In the genomic region with DNA sequence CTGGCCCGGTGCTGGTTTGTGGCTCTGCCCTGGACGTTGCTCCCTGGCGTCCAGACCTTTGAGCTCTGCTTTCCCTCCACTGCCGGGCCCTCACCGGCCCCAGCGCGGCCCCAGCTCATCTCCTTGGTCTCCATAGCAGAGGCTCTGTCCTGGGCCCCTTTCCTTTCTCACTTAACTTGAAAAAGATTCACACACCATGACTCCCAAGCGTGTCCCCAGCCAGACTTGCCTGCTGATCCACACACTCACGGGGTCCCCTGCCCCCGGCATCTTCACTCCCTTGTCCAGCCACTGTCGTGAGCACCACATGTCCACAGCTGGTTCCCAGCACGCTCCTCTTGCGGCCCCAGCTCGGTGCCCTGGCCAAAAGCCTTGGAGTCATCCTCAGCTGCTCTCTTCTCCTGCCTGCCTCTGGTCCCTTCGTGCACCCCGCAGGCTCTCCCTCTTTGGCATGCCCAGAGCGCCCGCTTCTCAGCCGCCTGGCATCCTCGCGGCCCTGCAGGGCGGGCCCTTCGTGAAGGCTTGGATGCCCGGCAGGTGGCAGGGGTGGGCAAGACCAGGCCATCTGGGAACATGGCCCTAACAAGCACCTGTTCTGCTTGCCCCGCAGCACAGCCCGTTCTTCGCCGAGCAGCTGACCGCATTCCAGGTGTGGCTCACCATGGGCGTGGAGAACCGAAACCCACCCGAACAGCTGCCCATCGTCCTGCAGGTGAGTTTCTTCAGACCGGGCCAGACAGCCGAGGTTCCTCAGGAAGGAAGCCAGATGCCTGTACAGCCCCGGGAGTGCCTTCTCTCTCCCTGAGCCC, we compare ENCODE assay signal across 9 cellular contexts.
A peak's percentile ranks its signal among the peaks of the same experiment; 100 is the strongest.
DNase-seq lines count a peak whose midpoint lies in the region; ATAC-seq, FAIRE-seq and TF ChIP-seq lines count a peak whose summit lies in the region.
"Had no signal": no experiment of that assay in that cellular context is flagged by ENCODE, and none has a peak within 500 bp of the region (broad histone marks: within the 10 kb centered on the region; RNA-seq: fewer than 3 reads in every experiment).

No MANE protein-coding gene starts in this region.

- intact Hi-C loops in CD4-positive, alpha-beta T cell (cut with DNase I, micrococcal nuclease) = no loop called here

- H3K4me3 ChIP-seq in H7 (ENCODE audit: insufficient read depth, low read depth, low read length) = no peak overlapping the region

- H3K27me3 ChIP-seq in CD4-positive, alpha-beta T cell (ENCODE audit: control insufficient read depth, insufficient read depth, low read length) = no peaks in the 10 kb centered on the region
- H3K27me3 ChIP-seq in H7 (ENCODE audit: control insufficient read depth, insufficient read depth, low read length) = no peaks in the 10 kb centered on the region

- no peaks in the 10 kb centered on the region for H3K9me3 Mint-ChIP-seq in CD4-positive, alpha-beta T cell
- no peaks in the 10 kb centered on the region for H3K9me3 Mint-ChIP-seq in activated naive CD8-positive, alpha-beta T cell treated with anti-CD3 and anti-CD28 coated beads, Interleukin-2, amount 50 U/mL, for 24 hours
- H3K9me3 Mint-ChIP-seq in natural killer cell treated with Interleukin-12 subunit alpha and Interleukin-12 subunit beta and Interleukin-15 and Interleukin-18, amount 100 ng/mL, for 72 hours = no peaks in the 10 kb centered on the region

- H3K36me3 ChIP-seq in H7 (replicated peaks; ENCODE audit: control insufficient read depth, insufficient read depth, low read length) = no peaks in the 10 kb centered on the region; the same call in none of the 2 replicates

- peaks cover 52% of the 10 kb centered on the region for H3K4me1 Mint-ChIP-seq in CD4-positive, alpha-beta T cell (ENCODE audit: low read depth)
- peaks cover 43% of the 10 kb centered on the region for H3K4me1 Mint-ChIP-seq in activated naive CD8-positive, alpha-beta T cell treated with anti-CD3 and anti-CD28 coated beads, Interleukin-2, amount 50 U/mL, for 24 hours
- peaks cover 28 to 33% of the 10 kb centered on the region in 2 donors for H3K4me1 Mint-ChIP-seq in natural killer cell treated with Interleukin-12 subunit alpha and Interleukin-12 subunit beta and Interleukin-15 and Interleukin-18, amount 100 ng/mL, for 72 hours (ENCODE audit: low read depth in 2 of 2)

- no peaks in the 10 kb centered on the region for H3K9me3 ChIP-seq in CD4-positive, alpha-beta T cell (ENCODE audit: control insufficient read depth, low read length)

- FAIRE-seq in urothelium cell line (lab: Jason Lieb, UNC) = no peak

- H3K27ac Mint-ChIP-seq in CD4-positive, alpha-beta T cell = peak overlapping the region; percentile 93
- H3K27ac Mint-ChIP-seq in activated naive CD8-positive, alpha-beta T cell treated with anti-CD3 and anti-CD28 coated beads, Interleukin-2, amount 50 U/mL, for 24 hours = peak overlapping the region; percentile 57
- H3K27ac Mint-ChIP-seq in natural killer cell treated with Interleukin-12 subunit alpha and Interleukin-12 subunit beta and Interleukin-15 and Interleukin-18, amount 100 ng/mL, for 72 hours = peak overlapping the region; percentile 78 to 81

- H3K4me3 Mint-ChIP-seq in CD4-positive, alpha-beta T cell = no peak overlapping the region
- H3K4me3 Mint-ChIP-seq in activated naive CD8-positive, alpha-beta T cell treated with anti-CD3 and anti-CD28 coated beads, Interleukin-2, amount 50 U/mL, for 24 hours = no peak overlapping the region
- H3K4me3 Mint-ChIP-seq in natural killer cell treated with Interleukin-12 subunit alpha and Interleukin-12 subunit beta and Interleukin-15 and Interleukin-18, amount 100 ng/mL, for 72 hours = no peak overlapping the region

- peak overlapping the region; percentile 11 for H3K27ac ChIP-seq in CD4-positive, alpha-beta T cell (ENCODE audit: low read depth, low read length)

- TF ChIP-seq CTCF in CD4-positive, alpha-beta T cell (IDR thresholded peaks at IDR 0.05) = no peak

- H3K36me3 Mint-ChIP-seq in CD4-positive, alpha-beta T cell (ENCODE audit: low read depth) = peaks cover 23% of the 10 kb centered on the region
- H3K36me3 Mint-ChIP-seq in activated naive CD8-positive, alpha-beta T cell treated with anti-CD3 and anti-CD28 coated beads, Interleukin-2, amount 50 U/mL, for 24 hours (ENCODE audit: low read depth) = peaks cover 42% of the 10 kb centered on the region
- H3K36me3 Mint-ChIP-seq in natural killer cell treated with Interleukin-12 subunit alpha and Interleukin-12 subunit beta and Interleukin-15 and Interleukin-18, amount 100 ng/mL, for 72 hours = no peaks in the 10 kb centered on the region

- CTCF ChIA-PET in CD4-positive, alpha-beta T cell (lab: Charles Lee) = no interaction called here

- ATAC-seq in CD4-positive, alpha-beta T cell (ENCODE audit: poor library complexity) = no peak
- ATAC-seq in activated naive CD8-positive, alpha-beta T cell treated with anti-CD3 and anti-CD28 coated beads, Interleukin-2, amount 50 U/mL, for 24 hours = no peak
- ATAC-seq in natural killer cell treated with Interleukin-12 subunit alpha and Interleukin-12 subunit beta and Interleukin-15 and Interleukin-18, amount 100 ng/mL, for 72 hours = no peak

- peak in 1 of 10 experiments; percentile 32 for DNase-seq in CD4-positive, alpha-beta T cell
- DNase-seq in H7 (peak; percentile 51), urothelium cell line (ENCODE audit: low spot score) (no peak), kidney glomerular epithelial cell (lab: John Stamatoyannopoulos, UW) (no peak), NCI-H1417 treated with DMSO at 0.1 percent for 48 hours (lab: John Stamatoyannopoulos, UW) (no peak)
- DNase-seq in activated naive CD8-positive, alpha-beta T cell treated with anti-CD3 and anti-CD28 coated beads, Interleukin-2, amount 50 U/mL, for 24 hours = no peak
- peak; percentile 57 for DNase-seq in natural killer cell treated with Interleukin-12 subunit alpha and Interleukin-12 subunit beta and Interleukin-15 and Interleukin-18, amount 100 ng/mL, for 72 hours (ENCODE audit: low spot score)
- DNase-seq: anterior cingulate cortex, NCI-H2029 treated with DMSO at 0.1 percent for 48 hours had no signal

- POLR2A ChIA-PET in CD4-positive, alpha-beta T cell (lab: Charles Lee) = interaction anchor here (1.2 to 2.2 kb wide), 2 partner anchors 13 to 391 kb away, joined by 4 to 10 read pairs; no protein-coding TSS in a partner anchor

- H3K27me3 Mint-ChIP-seq in CD4-positive, alpha-beta T cell = no peaks in the 10 kb centered on the region
- no peaks in the 10 kb centered on the region for H3K27me3 Mint-ChIP-seq in activated naive CD8-positive, alpha-beta T cell treated with anti-CD3 and anti-CD28 coated beads, Interleukin-2, amount 50 U/mL, for 24 hours
- H3K27me3 Mint-ChIP-seq in natural killer cell treated with Interleukin-12 subunit alpha and Interleukin-12 subunit beta and Interleukin-15 and Interleukin-18, amount 100 ng/mL, for 72 hours = no peaks in the 10 kb centered on the region

Comparison
In these comparisons a context has a peak if more than half of its experiments do, and no peak if none do; other contexts are left out.
1. DNase-seq: peak in H7 (single experiment) and natural killer cell treated with Interleukin-12 subunit alpha and Interleukin-12 subunit beta and Interleukin-15 and Interleukin-18, amount 100 ng/mL, for 72 hours (single experiment); none in activated naive CD8-positive, alpha-beta T cell treated with anti-CD3 and anti-CD28 coated beads, Interleukin-2, amount 50 U/mL, for 24 hours (single experiment), urothelium cell line (single experiment), kidney glomerular epithelial cell (single experiment) and NCI-H1417 treated with DMSO at 0.1 percent for 48 hours (single experiment).
2. Peak in every context shown above with its lines, with median percentiles within 50 percentile points of each other: H3K27ac Mint-ChIP-seq.